ENCODE assay signal across 28 cellular contexts in the genomic region with DNA sequence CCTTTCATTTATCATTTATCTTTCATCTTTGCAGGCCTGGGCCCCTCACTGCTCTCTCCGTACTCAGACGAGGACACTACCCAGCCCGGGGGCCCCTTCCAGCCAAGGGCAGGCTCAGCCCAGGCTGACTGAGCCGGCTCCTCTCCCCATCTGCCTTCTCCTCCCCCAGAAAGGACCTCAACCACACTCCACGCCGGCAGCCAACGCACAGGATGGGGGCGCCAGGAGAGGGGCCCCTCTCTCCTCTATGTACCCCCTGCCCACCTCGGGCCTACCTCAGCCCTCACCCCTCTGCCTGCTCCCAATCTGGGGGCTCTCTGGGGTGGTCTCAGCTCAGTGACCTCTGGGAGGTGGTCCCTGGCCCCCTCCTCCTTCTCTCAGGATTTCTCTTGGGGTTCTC. TPM values are rescaled to one million over a fixed set of nuclear protein-coding genes. Genes with fewer than 3 reads are reported as not detected.
"Had no signal": no experiment of that assay in that cellular context is flagged by ENCODE, and none has a peak within 500 bp of the region (broad histone marks: within the 10 kb centered on the region; RNA-seq: fewer than 3 reads in every experiment).

No MANE protein-coding gene starts in this region.

- H3K4me3 Mint-ChIP-seq: immature natural killer cell; memory B cell; naive thymus-derived CD4-positive, alpha-beta T cell; stimulated activated naive CD8-positive, alpha-beta T cell treated with anti-CD3 and anti-CD28 coated beads, Interleukin-15, amount 100 ng/mL, for 72 hours had no signal

- H3K9me3 ChIP-seq: esophagus squamous epithelium, heart right ventricle, mucosa of descending colon, ovary, right lobe of liver, suprapubic skin, transverse colon had no signal

- H3K27ac ChIP-seq: coronary artery, esophagus squamous epithelium, heart right ventricle, ovary, right lobe of liver, suprapubic skin, transverse colon had no signal

- H3K36me3 Mint-ChIP-seq: immature natural killer cell; memory B cell; naive thymus-derived CD4-positive, alpha-beta T cell had no signal

- H3K4me1 Mint-ChIP-seq: immature natural killer cell; memory B cell; stimulated activated naive CD8-positive, alpha-beta T cell treated with anti-CD3 and anti-CD28 coated beads, Interleukin-15, amount 100 ng/mL, for 72 hours had no signal

- H3K27me3 ChIP-seq: esophagus squamous epithelium, heart right ventricle, ovary, right lobe of liver, suprapubic skin, transverse colon had no signal

- H3K9me3 Mint-ChIP-seq: memory B cell; stimulated activated naive CD8-positive, alpha-beta T cell treated with anti-CD3 and anti-CD28 coated beads, Interleukin-15, amount 100 ng/mL, for 72 hours had no signal

- H3K4me1 ChIP-seq: esophagus squamous epithelium, heart right ventricle, right lobe of liver, suprapubic skin, transverse colon had no signal

- H3K27ac Mint-ChIP-seq: memory B cell; stimulated activated naive CD8-positive, alpha-beta T cell treated with anti-CD3 and anti-CD28 coated beads, Interleukin-15, amount 100 ng/mL, for 72 hours had no signal

- ATAC-seq: left lobe of liver; mucosa of descending colon; naive thymus-derived CD4-positive, alpha-beta T cell; right lobe of liver; stimulated activated naive CD8-positive, alpha-beta T cell treated with anti-CD3 and anti-CD28 coated beads, Interleukin-15, amount 100 ng/mL, for 72 hours had no signal

- H3K4me3 ChIP-seq: coronary artery, esophagus squamous epithelium, heart right ventricle, lung, mucosa of descending colon, ovary, right lobe of liver, suprapubic skin, transverse colon had no signal

- H3K36me3 ChIP-seq: ovary, right lobe of liver, transverse colon had no signal

- H3K27me3 Mint-ChIP-seq: stimulated activated naive CD8-positive, alpha-beta T cell treated with anti-CD3 and anti-CD28 coated beads, Interleukin-15, amount 100 ng/mL, for 72 hours had no signal

- DNase-seq: dermis blood vessel endothelial cell; effector memory CD4-positive, alpha-beta T cell; erythroblast; esophagus squamous epithelium; foreskin melanocyte; glutamatergic neuron; heart right ventricle; hypothalamus; immature natural killer cell; islet precursor cell; mucosa of descending colon; naive thymus-derived CD4-positive, alpha-beta T cell; ovary; retina; right lobe of liver; small intestine; stimulated activated CD4-positive, alpha-beta T cell treated with anti-CD3 and anti-CD28 coated beads, Interleukin-12 subunit alpha, Interleukin-12 subunit beta, amount 100 ng/mL, for 4 hours; stimulated activated CD4-positive, alpha-beta T cell treated with anti-CD3 and anti-CD28 coated beads, Interleukin-1b, Interleukin-23, amount 100 ng/mL, for 48 hours; stimulated activated CD4-positive, alpha-beta T cell treated with anti-CD3 and anti-CD28 coated beads, Interleukin-4, amount 100 ng/mL, for 1 hour; stimulated activated CD8-positive, alpha-beta memory T cell treated with anti-CD3 and anti-CD28 coated beads, Interleukin-4, amount 100 ng/mL, for 48 hours; stimulated activated naive CD4-positive, alpha-beta T cell; stimulated activated naive CD8-positive, alpha-beta T cell treated with anti-CD3 and anti-CD28 coated beads, Interleukin-15, amount 100 ng/mL, for 72 hours; transverse colon had no signal

RNA-seq across cellular contexts. Expression of gene HIF3A, which starts 42.6 kb away (rescaled TPM):
- total RNA-seq: naive thymus-derived CD4-positive, alpha-beta T cell had no signal
- polyA plus RNA-seq: immature natural killer cell; naive thymus-derived CD4-positive, alpha-beta T cell had no signal
